Comparison of ENCODE assay signal across 15 cellular contexts in genomic region chr1:17632541-17633193, GRCh38.
DNase-seq lines count a peak whose midpoint lies in the region; ATAC-seq, FAIRE-seq and TF ChIP-seq lines count a peak whose summit lies in the region.
"Had no signal": no experiment of that assay in that cellular context is flagged by ENCODE, and none has a peak within 500 bp of the region (broad histone marks: within the 10 kb centered on the region; RNA-seq: fewer than 3 reads in every experiment).

No MANE protein-coding gene starts in this region.

- H3K36me3 Mint-ChIP-seq in astrocyte (ENCODE audit: low read depth, unreplicated experiment), result peaks cover 28% of the 10 kb centered on the region
- no peaks in the 10 kb centered on the region for H3K36me3 Mint-ChIP-seq in activated CD4-positive, alpha-beta T cell treated with anti-CD3 and anti-CD28 coated beads, Interleukin-2, amount 10 ng/mL, durations not matched to agents 24 days and 14 days (ENCODE audit: low read depth)

- ATAC-seq in thoracic aorta (ENCODE audit: insufficient number of reproducible peaks, low FRiP score, low read depth), result peak; percentile 2
- ATAC-seq: lower lobe of right lung had no signal

- H3K4me3 ChIP-seq in astrocyte (ENCODE audit: insufficient read depth, low read depth, low read length), result no peak overlapping the region
- H3K4me3 ChIP-seq in thoracic aorta, result peak overlapping the region; percentile 12
- H3K4me3 ChIP-seq: lower lobe of right lung, suprapubic skin had no signal

- H3K27ac ChIP-seq in astrocyte (ENCODE audit: low read depth, low read length) (peak overlapping the region; percentile 54), thoracic aorta (peak overlapping the region; percentile 66 to 91)
- H3K27ac ChIP-seq: 22Rv1, lower lobe of right lung, neutrophil, suprapubic skin had no signal

- no peaks in the 10 kb centered on the region for H3K27me3 ChIP-seq in astrocyte (ENCODE audit: insufficient read depth, low read length)
- no peaks in the 10 kb centered on the region for H3K27me3 ChIP-seq in thoracic aorta (replicated peaks; ENCODE audit: insufficient read depth)
- H3K27me3 ChIP-seq: neutrophil, suprapubic skin had no signal

- no peak overlapping the region for H3K27ac Mint-ChIP-seq in astrocyte (ENCODE audit: unreplicated experiment)
- no peak overlapping the region for H3K27ac Mint-ChIP-seq in activated CD4-positive, alpha-beta T cell treated with anti-CD3 and anti-CD28 coated beads, Interleukin-2, amount 10 ng/mL, durations not matched to agents 24 days and 14 days
- H3K27ac Mint-ChIP-seq: brain had no signal

- H3K9ac ChIP-seq in astrocyte (ENCODE audit: low read length), result peak overlapping the region; percentile 41

- DNase-seq in NCI-H2196 (lab: John Stamatoyannopoulos, UW; ENCODE audit: unreplicated experiment), result peak; percentile 26
- DNase-seq in NCI-H2196 treated with DMSO at 0.1 percent for 48 hours (lab: John Stamatoyannopoulos, UW; ENCODE audit: unreplicated experiment), result no peak
- DNase-seq in astrocyte (ENCODE audit: low read depth), result peak; percentile 65
- DNase-seq in fibroblast of the conjunctiva (ENCODE audit: low read depth), result peak; percentile 37
- DNase-seq in thoracic aorta (ENCODE audit: low spot score), result no peak
- no peak for DNase-seq in iPS-NIHi11 (ENCODE audit: low spot score)
- no peak for DNase-seq in activated CD4-positive, alpha-beta T cell treated with anti-CD3 and anti-CD28 coated beads, Interleukin-2, amount 10 ng/mL, durations not matched to agents 24 days and 14 days
- no peak for DNase-seq in inferior parietal cortex (ENCODE audit: extremely low spot score)
- DNase-seq: activated CD4-positive, alpha-beta T cell treated with anti-CD3 and anti-CD28 coated beads, Interleukin-2, amount 50 U/mL, for 1 hour; lower lobe of right lung; NCI-H1105 treated with DMSO at 0.1 percent for 48 hours had no signal

- H3K4me2 ChIP-seq in astrocyte (ENCODE audit: low read length), result peak overlapping the region; percentile 58

- peaks cover 2% of the 10 kb centered on the region for H3K36me3 ChIP-seq in astrocyte (ENCODE audit: insufficient read depth, low read length)
- H3K36me3 ChIP-seq in thoracic aorta, result peaks cover 71% of the 10 kb centered on the region
- H3K36me3 ChIP-seq: neutrophil had no signal

- H3K4me3 Mint-ChIP-seq in astrocyte (ENCODE audit: unreplicated experiment), result no peak overlapping the region
- H3K4me3 Mint-ChIP-seq in activated CD4-positive, alpha-beta T cell treated with anti-CD3 and anti-CD28 coated beads, Interleukin-2, amount 10 ng/mL, durations not matched to agents 24 days and 14 days, result no peak overlapping the region
- H3K4me3 Mint-ChIP-seq: brain had no signal

- H4K20me1 ChIP-seq in astrocyte (ENCODE audit: insufficient read depth, low read length), result peaks cover 3% of the 10 kb centered on the region

- no peak overlapping the region for H2AFZ ChIP-seq in astrocyte (ENCODE audit: low read depth, low read length)

- intact Hi-C loops in activated CD4-positive, alpha-beta T cell treated with anti-CD3 and anti-CD28 coated beads, Interleukin-2, amount 10 ng/mL, durations not matched to agents 24 days and 14 days (cut with micrococcal nuclease), result no loop called here

- FAIRE-seq in astrocyte (lab: Jason Lieb, UNC), result peak; percentile 47

- H3K9me3 Mint-ChIP-seq in astrocyte (ENCODE audit: unreplicated experiment), result no peaks in the 10 kb centered on the region
- no peaks in the 10 kb centered on the region for H3K9me3 Mint-ChIP-seq in activated CD4-positive, alpha-beta T cell treated with anti-CD3 and anti-CD28 coated beads, Interleukin-2, amount 10 ng/mL, durations not matched to agents 24 days and 14 days
- H3K9me3 Mint-ChIP-seq: brain had no signal

- no peaks in the 10 kb centered on the region for H3K27me3 Mint-ChIP-seq in astrocyte (ENCODE audit: low read depth, unreplicated experiment)
- H3K27me3 Mint-ChIP-seq in activated CD4-positive, alpha-beta T cell treated with anti-CD3 and anti-CD28 coated beads, Interleukin-2, amount 10 ng/mL, durations not matched to agents 24 days and 14 days, result no peaks in the 10 kb centered on the region
- H3K27me3 Mint-ChIP-seq: brain had no signal

- peaks cover 21% of the 10 kb centered on the region for H3K4me1 ChIP-seq in astrocyte (ENCODE audit: insufficient read depth, low read length)
- peaks cover 58 to 94% of the 10 kb centered on the region in 2 donors for H3K4me1 ChIP-seq in thoracic aorta (ENCODE audit: control insufficient read depth in 1 of 2, low read depth in 2 of 2)

- no peaks in the 10 kb centered on the region for H3K9me3 ChIP-seq in astrocyte (ENCODE audit: insufficient read depth, low read depth, low read length)
- no peaks in the 10 kb centered on the region for H3K9me3 ChIP-seq in thoracic aorta
- H3K9me3 ChIP-seq: lower lobe of right lung, neutrophil, suprapubic skin had no signal

- H3K4me1 Mint-ChIP-seq in astrocyte (ENCODE audit: low read depth, unreplicated experiment), result peaks cover 18% of the 10 kb centered on the region
- H3K4me1 Mint-ChIP-seq in activated CD4-positive, alpha-beta T cell treated with anti-CD3 and anti-CD28 coated beads, Interleukin-2, amount 10 ng/mL, durations not matched to agents 24 days and 14 days, result no peaks in the 10 kb centered on the region
- H3K4me1 Mint-ChIP-seq: brain had no signal

- H3K79me2 ChIP-seq in astrocyte (ENCODE audit: insufficient read depth, low read length), result no peaks in the 10 kb centered on the region

- TF ChIP-seq CTCF in astrocyte (IDR thresholded peaks at IDR 0.05; ENCODE audit: insufficient read depth, low read depth, low read length) (no peak), thoracic aorta (IDR thresholded peaks at IDR 0.05) (no peak)

Comparison
In these comparisons a context has a peak if more than half of its experiments do, and no peak if none do; other contexts are left out.
1. DNase-seq: peak in NCI-H2196 (single experiment), astrocyte (single experiment) and fibroblast of the conjunctiva (single experiment); none in NCI-H2196 treated with DMSO at 0.1 percent for 48 hours (single experiment), thoracic aorta (single experiment), iPS-NIHi11 (single experiment), activated CD4-positive, alpha-beta T cell treated with anti-CD3 and anti-CD28 coated beads, Interleukin-2, amount 10 ng/mL, durations not matched to agents 24 days and 14 days (single experiment) and inferior parietal cortex (single experiment).